Comparison of ENCODE assay signal across 8 cellular contexts in genomic region chr3:15268033-15268631, GRCh38.
A peak's percentile ranks its signal among the peaks of the same experiment; 100 is the strongest.
DNase-seq lines count a peak whose midpoint lies in the region; ATAC-seq and TF ChIP-seq lines count a peak whose summit lies in the region.

No MANE protein-coding gene starts in this region.

- no peaks in the 10 kb centered on the region for H3K79me2 ChIP-seq in MM.1S (ENCODE audit: low read length)

- DNase-seq in AML-193 (lab: John Stamatoyannopoulos, UW): peak; percentile 90 to 91
- DNase-seq in MM.1S: peak; percentile 83
- DNase-seq in SJSA1 (ENCODE audit: low read depth in 1 of 2, low spot score in 2 of 2): peak; percentile 75
- DNase-seq in activated gamma-delta T cell (lab: John Stamatoyannopoulos, UW): peak; percentile 26
- peak; percentile 68 for DNase-seq in foreskin melanocyte
- DNase-seq in omental fat pad (ENCODE audit: low spot score): peak; percentile 79
- peak; percentile 94 for DNase-seq in superior temporal gyrus (ENCODE audit: extremely low spot score)

- H3K9me2 ChIP-seq in MM.1S (replicated peaks; ENCODE audit: insufficient read depth, low read length): no peaks in the 10 kb centered on the region

- ATAC-seq in GM19395 (IDR thresholded peaks at IDR 0.05; ENCODE audit: unreplicated experiment) (peak; percentile 55), omental fat pad (ENCODE audit: low FRiP score) (peak; percentile 63)

- TF ChIP-seq CTCF in MM.1S (IDR thresholded peaks at IDR 0.05; ENCODE audit: low read length) (peak; percentile 97), omental fat pad (IDR thresholded peaks at IDR 0.05) (peak in 2 of 3 donors; percentile 46 to 79)

- no peaks in the 10 kb centered on the region for H3F3A ChIP-seq in MM.1S (ENCODE audit: insufficient read depth, low read length)

- H3K27me3 ChIP-seq in MM.1S (replicated peaks; ENCODE audit: insufficient read depth, low read length) (no peaks in the 10 kb centered on the region), SJSA1 (replicated peaks) (no peaks in the 10 kb centered on the region)

- H4K20me1 ChIP-seq in MM.1S (ENCODE audit: insufficient read depth, low read length): no peaks in the 10 kb centered on the region

- no peaks in the 10 kb centered on the region for H3K9me3 ChIP-seq in MM.1S (replicated peaks; ENCODE audit: insufficient read depth, low read length)
- H3K9me3 ChIP-seq in SJSA1 (replicated peaks): no peaks in the 10 kb centered on the region

- H3K27ac ChIP-seq in MM.1S (ENCODE audit: low read length) (no peak overlapping the region), SJSA1 (no peak overlapping the region)

- H3K36me3 ChIP-seq in MM.1S (replicated peaks; ENCODE audit: insufficient read depth, low read length) (no peaks in the 10 kb centered on the region), SJSA1 (peaks cover 4% of the 10 kb centered on the region; the same call in 1 of the 2 replicates)

- H2AFZ ChIP-seq in MM.1S (ENCODE audit: low read length): no peak overlapping the region

- H3K9ac ChIP-seq in MM.1S (ENCODE audit: low read length): no peak overlapping the region

- H3K4me1 ChIP-seq in MM.1S (ENCODE audit: low read length) (no peaks in the 10 kb centered on the region), SJSA1 (replicated peaks) (peaks cover 31% of the 10 kb centered on the region)

- no peak overlapping the region for H3K4me2 ChIP-seq in MM.1S (ENCODE audit: low read depth, low read length)

- H3K4me3 ChIP-seq in MM.1S (ENCODE audit: low read length): no peak overlapping the region
- no peak overlapping the region for H3K4me3 ChIP-seq in SJSA1

Comparison
In these comparisons a context has a peak if more than half of its experiments do, and no peak if none do; other contexts are left out.
1. DNase-seq: peak in every context shown above with its lines; median percentile 94 in superior temporal gyrus; 90 in AML-193; 83 in MM.1S; 79 in omental fat pad; 75 in SJSA1; 68 in foreskin melanocyte; 26 in activated gamma-delta T cell.